8 cellular contexts compared by ENCODE assay signal in genomic region chr11:108009497-108010360, GRCh38. TPM values are rescaled to one million over a fixed set of nuclear protein-coding genes. Genes with fewer than 3 reads are reported as not detected.
A peak's percentile ranks its signal among the peaks of the same experiment; 100 is the strongest.
DNase-seq lines count a peak whose midpoint lies in the region; ATAC-seq and TF ChIP-seq lines count a peak whose summit lies in the region.

No MANE protein-coding gene starts in this region.

- peak; percentile 2 for ATAC-seq in HG02852 (IDR thresholded peaks at IDR 0.05; ENCODE audit: unreplicated experiment)
- ATAC-seq in SK-N-SH treated with all-trans-retinoic acid at 6 μM for 48 hours, result peak; percentile 8
- ATAC-seq in HG03097 (IDR thresholded peaks at IDR 0.05; ENCODE audit: low FRiP score, unreplicated experiment), result no peak

- DNase-seq in NCI-H82 (lab: John Stamatoyannopoulos, UW) (peak; percentile 44), NCI-H82 treated with DMSO at 0.1 percent for 48 hours (lab: John Stamatoyannopoulos, UW; ENCODE audit: unreplicated experiment) (no peak), erythroblast (lab: John Stamatoyannopoulos, UW) (peak; percentile 55 to 66), myocyte (ENCODE audit: low read depth) (peak; percentile 14), NCI-H1417 treated with DMSO at 0.1 percent for 48 hours (lab: John Stamatoyannopoulos, UW) (no peak)

- no peak for TF ChIP-seq POLR2A in erythroblast (IDR thresholded peaks at IDR 0.05; ENCODE audit: low read length)

TF ChIP-seq in SK-N-SH treated with all-trans-retinoic acid at 6 μM for 48 hours, 23 proteins besides CTCF, POLR2A, EP300 and RAD21:
- TF ChIP-seq SNAI2 (CRISPR knock-in tag; IDR thresholded peaks at IDR 0.05) (no peak), ZFP3 (CRISPR knock-in tag; IDR thresholded peaks at IDR 0.05) (no peak), RARB (CRISPR knock-in tag; IDR thresholded peaks at IDR 0.05) (no peak), ISL1 (CRISPR knock-in tag; IDR thresholded peaks at IDR 0.05) (no peak), ZC3H10 (CRISPR knock-in tag; IDR thresholded peaks at IDR 0.05) (no peak), ZNF565 (CRISPR knock-in tag; conservative IDR thresholded peaks at IDR 0.05; ENCODE audit: low read depth) (no peak), BACH2 (CRISPR knock-in tag; IDR thresholded peaks at IDR 0.05; ENCODE audit: borderline replicate concordance) (no peak), ARNTL (CRISPR knock-in tag; IDR thresholded peaks at IDR 0.05; ENCODE audit: borderline replicate concordance, low read depth) (no peak), ZNF70 (CRISPR knock-in tag; IDR thresholded peaks at IDR 0.05) (no peak), OSR1 (CRISPR knock-in tag; IDR thresholded peaks at IDR 0.05) (no peak), TOX (CRISPR knock-in tag; IDR thresholded peaks at IDR 0.05; ENCODE audit: borderline replicate concordance) (no peak), ESRRG (CRISPR knock-in tag; IDR thresholded peaks at IDR 0.05) (no peak), CSRNP3 (CRISPR knock-in tag; IDR thresholded peaks at IDR 0.05) (no peak), PPARA (CRISPR knock-in tag; IDR thresholded peaks at IDR 0.05; ENCODE audit: borderline replicate concordance) (no peak), CSDC2 (CRISPR knock-in tag; IDR thresholded peaks at IDR 0.05) (no peak), ZFP30 (CRISPR knock-in tag; IDR thresholded peaks at IDR 0.05) (no peak)
- TF ChIP-seq, protein P1, sequence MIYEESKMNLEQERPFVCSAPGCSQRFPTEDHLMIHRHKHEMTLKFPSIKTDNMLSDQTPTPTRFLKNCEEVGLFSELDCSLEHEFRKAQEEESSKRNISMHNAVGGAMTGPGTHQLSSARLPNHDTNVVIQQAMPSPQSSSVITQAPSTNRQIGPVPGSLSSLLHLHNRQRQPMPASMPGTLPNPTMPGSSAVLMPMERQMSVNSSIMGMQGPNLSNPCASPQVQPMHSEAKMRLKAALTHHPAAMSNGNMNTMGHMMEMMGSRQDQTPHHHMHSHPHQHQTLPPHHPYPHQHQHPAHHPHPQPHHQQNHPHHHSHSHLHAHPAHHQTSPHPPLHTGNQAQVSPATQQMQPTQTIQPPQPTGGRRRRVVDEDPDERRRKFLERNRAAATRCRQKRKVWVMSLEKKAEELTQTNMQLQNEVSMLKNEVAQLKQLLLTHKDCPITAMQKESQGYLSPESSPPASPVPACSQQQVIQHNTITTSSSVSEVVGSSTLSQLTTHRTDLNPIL (CRISPR knock-in tag; IDR thresholded peaks at IDR 0.05; ENCODE audit: low read depth), result no peak
- TF ChIP-seq, protein P2, sequence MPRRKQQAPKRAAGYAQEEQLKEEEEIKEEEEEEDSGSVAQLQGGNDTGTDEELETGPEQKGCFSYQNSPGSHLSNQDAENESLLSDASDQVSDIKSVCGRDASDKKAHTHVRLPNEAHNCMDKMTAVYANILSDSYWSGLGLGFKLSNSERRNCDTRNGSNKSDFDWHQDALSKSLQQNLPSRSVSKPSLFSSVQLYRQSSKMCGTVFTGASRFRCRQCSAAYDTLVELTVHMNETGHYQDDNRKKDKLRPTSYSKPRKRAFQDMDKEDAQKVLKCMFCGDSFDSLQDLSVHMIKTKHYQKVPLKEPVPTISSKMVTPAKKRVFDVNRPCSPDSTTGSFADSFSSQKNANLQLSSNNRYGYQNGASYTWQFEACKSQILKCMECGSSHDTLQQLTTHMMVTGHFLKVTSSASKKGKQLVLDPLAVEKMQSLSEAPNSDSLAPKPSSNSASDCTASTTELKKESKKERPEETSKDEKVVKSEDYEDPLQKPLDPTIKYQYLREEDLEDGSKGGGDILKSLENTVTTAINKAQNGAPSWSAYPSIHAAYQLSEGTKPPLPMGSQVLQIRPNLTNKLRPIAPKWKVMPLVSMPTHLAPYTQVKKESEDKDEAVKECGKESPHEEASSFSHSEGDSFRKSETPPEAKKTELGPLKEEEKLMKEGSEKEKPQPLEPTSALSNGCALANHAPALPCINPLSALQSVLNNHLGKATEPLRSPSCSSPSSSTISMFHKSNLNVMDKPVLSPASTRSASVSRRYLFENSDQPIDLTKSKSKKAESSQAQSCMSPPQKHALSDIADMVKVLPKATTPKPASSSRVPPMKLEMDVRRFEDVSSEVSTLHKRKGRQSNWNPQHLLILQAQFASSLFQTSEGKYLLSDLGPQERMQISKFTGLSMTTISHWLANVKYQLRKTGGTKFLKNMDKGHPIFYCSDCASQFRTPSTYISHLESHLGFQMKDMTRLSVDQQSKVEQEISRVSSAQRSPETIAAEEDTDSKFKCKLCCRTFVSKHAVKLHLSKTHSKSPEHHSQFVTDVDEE (CRISPR knock-in tag; IDR thresholded peaks at IDR 0.05), result no peak
- TF ChIP-seq, protein P3, sequence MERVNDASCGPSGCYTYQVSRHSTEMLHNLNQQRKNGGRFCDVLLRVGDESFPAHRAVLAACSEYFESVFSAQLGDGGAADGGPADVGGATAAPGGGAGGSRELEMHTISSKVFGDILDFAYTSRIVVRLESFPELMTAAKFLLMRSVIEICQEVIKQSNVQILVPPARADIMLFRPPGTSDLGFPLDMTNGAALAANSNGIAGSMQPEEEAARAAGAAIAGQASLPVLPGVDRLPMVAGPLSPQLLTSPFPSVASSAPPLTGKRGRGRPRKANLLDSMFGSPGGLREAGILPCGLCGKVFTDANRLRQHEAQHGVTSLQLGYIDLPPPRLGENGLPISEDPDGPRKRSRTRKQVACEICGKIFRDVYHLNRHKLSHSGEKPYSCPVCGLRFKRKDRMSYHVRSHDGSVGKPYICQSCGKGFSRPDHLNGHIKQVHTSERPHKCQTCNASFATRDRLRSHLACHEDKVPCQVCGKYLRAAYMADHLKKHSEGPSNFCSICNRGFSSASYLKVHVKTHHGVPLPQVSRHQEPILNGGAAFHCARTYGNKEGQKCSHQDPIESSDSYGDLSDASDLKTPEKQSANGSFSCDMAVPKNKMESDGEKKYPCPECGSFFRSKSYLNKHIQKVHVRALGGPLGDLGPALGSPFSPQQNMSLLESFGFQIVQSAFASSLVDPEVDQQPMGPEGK (CRISPR knock-in tag; IDR thresholded peaks at IDR 0.05; ENCODE audit: borderline replicate concordance), result no peak

RNA-seq across cellular contexts. Expression of gene CUL5, which starts 1.0 kb away (rescaled TPM):
- total RNA-seq in myocyte, result 61.9 and 70.6 TPM in 2 replicates
- polyA plus RNA-seq in myocyte (2012), result 10.9 TPM

Comparison
In these comparisons a context has a peak if more than half of its experiments do, and no peak if none do; other contexts are left out.
1. DNase-seq: peak in NCI-H82 (single experiment), erythroblast (2 of 2) and myocyte (single experiment); none in NCI-H82 treated with DMSO at 0.1 percent for 48 hours (single experiment) and NCI-H1417 treated with DMSO at 0.1 percent for 48 hours (single experiment).